In the genomic region with DNA sequence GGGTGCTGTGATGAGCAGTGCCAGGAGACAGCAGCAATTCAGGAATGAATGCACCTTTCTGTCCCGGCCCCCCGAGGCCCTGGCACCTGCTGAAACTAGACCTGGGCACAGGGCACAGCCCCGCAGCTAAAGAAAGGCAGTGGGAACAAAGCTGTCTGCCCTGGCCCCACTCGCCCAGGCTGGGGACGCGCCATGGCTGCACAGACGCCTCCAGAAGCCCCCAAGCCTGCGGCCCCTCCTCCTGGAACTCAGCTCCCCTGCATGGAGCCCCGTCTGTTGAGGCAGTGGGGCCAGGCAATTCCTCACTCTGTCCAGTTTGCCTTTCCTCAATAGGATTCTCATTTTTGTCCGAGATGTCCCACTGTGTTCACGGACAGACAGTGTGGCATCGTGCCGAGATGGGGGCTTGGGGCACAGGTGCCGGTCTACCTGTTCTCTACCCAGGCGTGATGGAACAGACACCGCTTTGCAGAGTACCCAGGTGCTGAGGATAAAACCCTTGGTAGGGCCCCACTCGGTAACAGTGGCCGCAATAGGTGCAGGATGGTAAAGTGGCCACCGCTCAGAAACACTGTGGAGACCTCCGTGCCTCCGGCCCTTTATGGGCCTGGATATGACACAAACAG, we compare ENCODE assay signal across 15 cellular contexts.
DNase-seq lines count a peak whose midpoint lies in the region; ATAC-seq and TF ChIP-seq lines count a peak whose summit lies in the region.
"Had no signal": no experiment of that assay in that cellular context is flagged by ENCODE, and none has a peak within 500 bp of the region (broad histone marks: within the 10 kb centered on the region; RNA-seq: fewer than 3 reads in every experiment).

No MANE protein-coding gene starts in this region.

- H3K9me3 Mint-ChIP-seq in WTC11 (no peaks in the 10 kb centered on the region), endodermal cell (no peaks in the 10 kb centered on the region), nephron progenitor cell (no peaks in the 10 kb centered on the region)
- H3K9me3 Mint-ChIP-seq: CD8-positive, alpha-beta T cell had no signal

- H3K27ac Mint-ChIP-seq in WTC11 (no peak overlapping the region), endodermal cell (no peak overlapping the region), nephron progenitor cell (peak overlapping the region; percentile 64)
- H3K27ac Mint-ChIP-seq: CD14-positive monocyte; CD8-positive, alpha-beta T cell had no signal

- H3K36me3 Mint-ChIP-seq in WTC11 (no peaks in the 10 kb centered on the region), endodermal cell (ENCODE audit: low read depth) (no peaks in the 10 kb centered on the region), nephron progenitor cell (ENCODE audit: low read depth) (no peaks in the 10 kb centered on the region)
- H3K36me3 Mint-ChIP-seq: CD14-positive monocyte; CD8-positive, alpha-beta T cell had no signal

- no peaks in the 10 kb centered on the region for H3K4me1 ChIP-seq in endodermal cell (ENCODE audit: control insufficient read depth, insufficient read depth, low read length)
- no peaks in the 10 kb centered on the region for H3K4me1 ChIP-seq in effector memory CD4-positive, alpha-beta T cell (ENCODE audit: control insufficient read depth, insufficient read depth, low read length, poor library complexity, severe bottlenecking)
- H3K4me1 ChIP-seq: A549, Caco-2 had no signal

- POLR2A ChIA-PET in WTC11 (lab: Charles Lee) = no interaction called here

- H3K27me3 ChIP-seq in endodermal cell (ENCODE audit: control insufficient read depth, insufficient read depth, low read length, poor library complexity, severe bottlenecking) = no peaks in the 10 kb centered on the region
- no peaks in the 10 kb centered on the region for H3K27me3 ChIP-seq in effector memory CD4-positive, alpha-beta T cell (replicated peaks; ENCODE audit: control insufficient read depth, insufficient read depth, low read length, poor library complexity, severe bottlenecking)

- no peak overlapping the region for H3K4me3 ChIP-seq in endodermal cell (ENCODE audit: low read length)
- no peak overlapping the region for H3K4me3 ChIP-seq in effector memory CD4-positive, alpha-beta T cell (ENCODE audit: insufficient read depth, low read depth, low read length, poor library complexity, severe bottlenecking)
- H3K4me3 ChIP-seq: A549 had no signal

- H3K27me3 Mint-ChIP-seq in WTC11 (ENCODE audit: low read depth) (peaks cover 6% of the 10 kb centered on the region), endodermal cell (ENCODE audit: insufficient read depth) (peaks cover 8% of the 10 kb centered on the region), nephron progenitor cell (ENCODE audit: low read depth, poor library complexity) (peaks cover 48% of the 10 kb centered on the region)

- WGBS in endodermal cell (ENCODE audit: insufficient coverage in 1 of 2, insufficient read length in 1 of 2), 2 experiments = 88 to 92% methylated on average over 18 to 21 of the region's 21 CpGs

- no peak for TF ChIP-seq CTCF in WTC11 (IDR thresholded peaks at IDR 0.05)
- no peak for TF ChIP-seq CTCF in endodermal cell (conservative IDR thresholded peaks at IDR 0.05)
- no peak for TF ChIP-seq CTCF in nephron progenitor cell (IDR thresholded peaks at IDR 0.05)

- ATAC-seq in WTC11 = no peak
- ATAC-seq: A549; CD8-positive, alpha-beta T cell; HCT116 had no signal

- no peaks in the 10 kb centered on the region for H3K36me3 ChIP-seq in endodermal cell (ENCODE audit: control insufficient read depth, insufficient read depth, low read length)
- H3K36me3 ChIP-seq in effector memory CD4-positive, alpha-beta T cell (ENCODE audit: control insufficient read depth, insufficient read depth, low read length) = no peaks in the 10 kb centered on the region

- H3K27ac ChIP-seq in endodermal cell (ENCODE audit: low read depth, low read length) = no peak overlapping the region
- no peak overlapping the region for H3K27ac ChIP-seq in effector memory CD4-positive, alpha-beta T cell (ENCODE audit: insufficient read depth, low read length, poor library complexity, severe bottlenecking)
- H3K27ac ChIP-seq: A549 had no signal

- H3K9ac ChIP-seq in endodermal cell (ENCODE audit: extremely low read depth, low read length, poor library complexity, severe bottlenecking) = no peak overlapping the region

- DNase-seq in WTC11 (ENCODE audit: low spot score) (no peak), endodermal cell (peak; percentile 30), nephron progenitor cell (no peak), posterior vena cava (ENCODE audit: low spot score) (peak; percentile 79), AG08396 (ENCODE audit: low spot score) (no peak), nucleus accumbens (lab: John Stamatoyannopoulos, UW) (no peak)
- DNase-seq in activated CD4-positive, CD25-positive, alpha-beta regulatory T cell (lab: John Stamatoyannopoulos, UW) = no peak
- no peak for DNase-seq in effector memory CD4-positive, alpha-beta T cell
- DNase-seq: Caco-2; CD8-positive, alpha-beta T cell; DND-41; GDM1 had no signal

- CTCF ChIA-PET in WTC11 (lab: Charles Lee) = interaction anchor here (1.6 kb wide), 1 partner anchor 491 kb away, joined by 4 read pairs; no protein-coding TSS in a partner anchor

- H3K4me3 Mint-ChIP-seq in WTC11 (no peak overlapping the region), endodermal cell (no peak overlapping the region), nephron progenitor cell (no peak overlapping the region)
- H3K4me3 Mint-ChIP-seq: CD14-positive monocyte; CD8-positive, alpha-beta T cell had no signal

- peaks cover 23% of the 10 kb centered on the region for H3K4me1 Mint-ChIP-seq in WTC11
- no peaks in the 10 kb centered on the region for H3K4me1 Mint-ChIP-seq in endodermal cell
- peaks cover 21% of the 10 kb centered on the region for H3K4me1 Mint-ChIP-seq in nephron progenitor cell
- H3K4me1 Mint-ChIP-seq: CD14-positive monocyte had no signal

- intact Hi-C loops in posterior vena cava (cut with DNase I) = no loop called here

- H3K9me3 ChIP-seq in endodermal cell (ENCODE audit: control insufficient read depth, low read length) = no peaks in the 10 kb centered on the region
- H3K9me3 ChIP-seq in effector memory CD4-positive, alpha-beta T cell (ENCODE audit: control insufficient read depth, low read length) = no peaks in the 10 kb centered on the region
- H3K9me3 ChIP-seq: A549, Caco-2 had no signal

TF ChIP-seq in WTC11, 78 proteins besides CTCF, POLR2A, EP300 and RAD21:
- TF ChIP-seq, protein P1, sequence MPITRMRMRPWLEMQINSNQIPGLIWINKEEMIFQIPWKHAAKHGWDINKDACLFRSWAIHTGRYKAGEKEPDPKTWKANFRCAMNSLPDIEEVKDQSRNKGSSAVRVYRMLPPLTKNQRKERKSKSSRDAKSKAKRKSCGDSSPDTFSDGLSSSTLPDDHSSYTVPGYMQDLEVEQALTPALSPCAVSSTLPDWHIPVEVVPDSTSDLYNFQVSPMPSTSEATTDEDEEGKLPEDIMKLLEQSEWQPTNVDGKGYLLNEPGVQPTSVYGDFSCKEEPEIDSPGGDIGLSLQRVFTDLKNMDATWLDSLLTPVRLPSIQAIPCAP (CRISPR knock-in tag; IDR thresholded peaks at IDR 0.05) = no peak
- 0 out of 2 replicates have a peak, but pooled peaks have one; percentile 25 for TF ChIP-seq CREM (CRISPR knock-in tag; IDR thresholded peaks at IDR 0.05)

Comparison
In these comparisons a context has a peak if more than half of its experiments do, and no peak if none do; other contexts are left out.
1. DNase-seq: peak in endodermal cell (single experiment) and posterior vena cava (single experiment); none in WTC11 (single experiment), nephron progenitor cell (single experiment), activated CD4-positive, CD25-positive, alpha-beta regulatory T cell (0 of 4), AG08396 (single experiment), effector memory CD4-positive, alpha-beta T cell (0 of 3) and nucleus accumbens (0 of 56).